ENCODE assay signal across 8 cellular contexts in the genomic region with DNA sequence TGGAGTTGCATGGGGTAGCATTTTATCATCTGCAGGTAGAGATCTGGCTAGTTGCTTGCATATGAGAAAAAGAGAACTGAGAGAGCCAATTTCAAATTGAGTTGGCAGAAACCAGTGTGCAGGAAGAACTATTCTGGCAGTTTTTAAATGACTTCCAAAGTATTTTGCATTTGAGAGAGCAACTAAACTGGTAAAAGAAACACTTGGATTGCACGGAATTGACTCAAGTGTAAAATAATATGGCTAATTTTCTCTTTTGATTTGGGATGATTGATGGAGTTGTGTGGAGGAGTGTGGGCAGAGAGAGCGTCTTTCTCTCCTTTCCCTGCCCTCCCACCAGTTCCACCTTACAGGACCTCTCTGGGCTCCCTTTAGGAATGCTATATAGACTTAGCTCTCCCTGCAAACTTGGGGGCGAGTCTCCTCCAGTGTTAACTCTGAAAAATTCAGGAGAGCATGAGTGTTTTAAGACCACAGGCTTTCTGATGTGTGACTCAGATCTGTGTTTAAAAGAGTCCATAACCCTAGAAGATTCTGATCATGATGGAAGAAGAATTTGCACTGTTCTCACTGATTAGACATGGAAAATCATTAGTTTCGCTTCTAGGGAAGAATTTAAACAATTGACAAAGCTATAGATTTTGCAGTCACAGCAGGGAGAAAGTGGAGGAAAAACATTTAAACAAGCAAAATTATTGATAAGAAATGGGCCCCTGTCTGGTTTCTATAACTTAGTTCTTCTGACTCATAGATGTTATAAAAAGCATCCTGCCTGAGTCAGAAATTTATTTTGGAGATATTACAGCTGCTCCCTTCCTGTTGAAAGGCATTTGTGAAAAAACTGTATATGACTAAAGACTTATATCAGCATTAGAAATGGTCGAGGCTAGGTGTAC.
DNase-seq lines count a peak whose midpoint lies in the region; ATAC-seq and TF ChIP-seq lines count a peak whose summit lies in the region.

No MANE protein-coding gene starts in this region.

- in situ Hi-C loops in astrocyte of the spinal cord (cut with HindIII; ENCODE audit: low sequenced_read_pairs) = no loop called here

- ATAC-seq in GM19455 (IDR thresholded peaks at IDR 0.05; ENCODE audit: unreplicated experiment) (peak; percentile 74), HG03439 (IDR thresholded peaks at IDR 0.05; ENCODE audit: unreplicated experiment) (peak; percentile 74)

- peak; percentile 13 for DNase-seq in CD1c-positive myeloid dendritic cell (ENCODE audit: extremely low spot score)
- peak; percentile 94 for DNase-seq in astrocyte of the spinal cord (ENCODE audit: low read depth, low spot score)
- DNase-seq in skeletal muscle cell (ENCODE audit: low read depth) = peak; percentile 54
- DNase-seq in NK-92 (lab: John Stamatoyannopoulos, UW; ENCODE audit: unreplicated experiment) = no peak
- no peak for DNase-seq in NCI-H1436 treated with DMSO at 0.1 percent for 48 hours (lab: John Stamatoyannopoulos, UW)
- DNase-seq in posterior cingulate gyrus = no peak

- TF ChIP-seq CTCF in astrocyte of the spinal cord (IDR thresholded peaks at IDR 0.05; ENCODE audit: low read depth, low read length) = no peak

- intact Hi-C loops in posterior cingulate gyrus (cut with DNase I) = no loop called here

- H3K4me3 ChIP-seq in astrocyte of the spinal cord (ENCODE audit: low read depth, low read length) = no peak overlapping the region
- no peak overlapping the region for H3K4me3 ChIP-seq in skeletal muscle cell (ENCODE audit: low read depth, low read length)

Comparison
In these comparisons a context has a peak if more than half of its experiments do, and no peak if none do; other contexts are left out.
1. DNase-seq: peak in CD1c-positive myeloid dendritic cell (single experiment), astrocyte of the spinal cord (single experiment) and skeletal muscle cell (single experiment); none in NK-92 (single experiment), NCI-H1436 treated with DMSO at 0.1 percent for 48 hours (single experiment) and posterior cingulate gyrus (0 of 10).